ENCODE assay signal across 25 cellular contexts in genomic region chrX:68072016-68072415, GRCh38.
DNase-seq lines count a peak whose midpoint lies in the region; ATAC-seq and TF ChIP-seq lines count a peak whose summit lies in the region.
"Had no signal": no experiment of that assay in that cellular context is flagged by ENCODE, and none has a peak within 500 bp of the region (broad histone marks: within the 10 kb centered on the region; RNA-seq: fewer than 3 reads in every experiment).

No MANE protein-coding gene starts in this region.

- H3K36me3 ChIP-seq in HEK293 (ENCODE audit: control insufficient read depth in 2 of 2, insufficient read depth in 1 of 2, low read length in 2 of 2) (no peaks in the 10 kb centered on the region), PC-3 (ENCODE audit: low read depth, low read length) (no peaks in the 10 kb centered on the region), mammary epithelial cell (ENCODE audit: insufficient read depth, low read length) (no peaks in the 10 kb centered on the region), ovary (no peaks in the 10 kb centered on the region)
- H3K36me3 ChIP-seq: pancreas, right atrium auricular region, thoracic aorta, vagina had no signal

- H3K27me3 ChIP-seq in PC-3 (ENCODE audit: low read length) (no peaks in the 10 kb centered on the region), mammary epithelial cell (ENCODE audit: insufficient read depth, low read length) (no peaks in the 10 kb centered on the region), ovary (no peaks in the 10 kb centered on the region)
- H3K27me3 ChIP-seq: ascending aorta, right atrium auricular region, vagina had no signal

- H4K20me1 ChIP-seq in PC-3 (ENCODE audit: low read length) = no peaks in the 10 kb centered on the region
- no peaks in the 10 kb centered on the region for H4K20me1 ChIP-seq in mammary epithelial cell (ENCODE audit: insufficient read depth, low read length)

- BruUV-seq in PC-3 (replicated peaks; lab: Mats Ljungman, UMichigan) (no TSS peak), mammary epithelial cell (replicated peaks; lab: Mats Ljungman, UMichigan) (no TSS peak)

- TF ChIP-seq CTCF in HEK293 (tag by site-specific recombination; IDR thresholded peaks at IDR 0.05) (no peak), PC-3 (conservative IDR thresholded peaks at IDR 0.05; ENCODE audit: low read depth, low read length) (no peak), mammary epithelial cell (conservative IDR thresholded peaks at IDR 0.05 in 1 of 2, IDR thresholded peaks at IDR 0.05 in 1 of 2; ENCODE audit: extremely low read depth in 1 of 2, insufficient read depth in 1 of 2, low read depth in 1 of 2, low read length in 2 of 2) (no peak), ovary (IDR thresholded peaks at IDR 0.05) (no peak)

- POLR2A ChIA-PET in HEK293 (lab: Yijun Ruan, JAX) (no interaction called here), PC-3 (lab: Charles Lee; ENCODE audit: unreplicated experiment) (no interaction called here)

- ATAC-seq in PC-3 = peak; percentile 90
- no peak for ATAC-seq in HG02840 (IDR thresholded peaks at IDR 0.05; ENCODE audit: low FRiP score, unreplicated experiment)
- ATAC-seq: K562, lower lobe of right lung, mucosa of descending colon, pancreas had no signal

- no peak overlapping the region for H3K9ac ChIP-seq in PC-3 (ENCODE audit: low read length)
- H3K9ac ChIP-seq in mammary epithelial cell (ENCODE audit: insufficient read depth, low read length) = no peak overlapping the region

- H2AFZ ChIP-seq in PC-3 (ENCODE audit: low read length) = no peak overlapping the region
- H2AFZ ChIP-seq in mammary epithelial cell (ENCODE audit: low read depth, low read length) = no peak overlapping the region

- H3K27ac ChIP-seq in HEK293 (ENCODE audit: extremely low read depth, low read depth, low read length) (no peak overlapping the region), PC-3 (ENCODE audit: low read length) (no peak overlapping the region), mammary epithelial cell (ENCODE audit: insufficient read depth, low read depth, low read length) (no peak overlapping the region), ovary (no peak overlapping the region)
- H3K27ac ChIP-seq: ascending aorta, esophagus muscularis mucosa, lower lobe of right lung, pancreas, right atrium auricular region, thoracic aorta, vagina had no signal

- H3K79me2 ChIP-seq in PC-3 (ENCODE audit: low read length) (no peaks in the 10 kb centered on the region), mammary epithelial cell (ENCODE audit: insufficient read depth, low read length) (no peaks in the 10 kb centered on the region)

- in situ Hi-C loops in mammary epithelial cell (cut with MboI; ENCODE audit: low sequenced_read_pairs in 2 of 2) = no loop called here

- CTCF ChIA-PET in HEK293 (lab: Yijun Ruan, JAX) = no interaction called here
- CTCF ChIA-PET in PC-3 (lab: Charles Lee) = no interaction called here
- CTCF ChIA-PET in mammary epithelial cell (lab: Charles Lee; ENCODE audit: low non-redundant PET) = no interaction called here

- TF ChIP-seq EP300 in ovary (IDR thresholded peaks at IDR 0.05) = no peak

- no peaks in the 10 kb centered on the region for H3K9me2 ChIP-seq in PC-3 (replicated peaks; ENCODE audit: low read length)

- intact Hi-C loops in PC-3 (cut with micrococcal nuclease) (no loop called here), mammary epithelial cell (cut with micrococcal nuclease) (no loop called here), ovary (cut with DNase I) (no loop called here)

- H3K4me1 ChIP-seq in HEK293 (ENCODE audit: control insufficient read depth, insufficient read depth, low read length) (0 out of 2 replicates have a peak, but pooled peaks cover 2% of the 10 kb centered on the region), PC-3 (ENCODE audit: insufficient read depth, low read length) (peaks cover 13% of the 10 kb centered on the region), mammary epithelial cell (ENCODE audit: insufficient read depth, low read length) (no peaks in the 10 kb centered on the region), ovary (ENCODE audit: insufficient read depth) (no peaks in the 10 kb centered on the region)
- H3K4me1 ChIP-seq: ascending aorta, esophagus muscularis mucosa, lower lobe of right lung, pancreas, right atrium auricular region, vagina had no signal

- dilution Hi-C loops in mammary epithelial cell (cut with HindIII; ENCODE audit: low sequenced_read_pairs) = no loop called here

- H3K4me2 ChIP-seq in PC-3 (ENCODE audit: low read length) (no peak overlapping the region), mammary epithelial cell (ENCODE audit: insufficient read depth, low read depth, low read length) (no peak overlapping the region)

- DNase-seq in PC-3 (peak; percentile 58), mammary epithelial cell (peak; percentile 20), myocyte (ENCODE audit: low read depth) (peak; percentile 51), ovary (no peak)
- no peak for DNase-seq in activated CD4-positive, alpha-beta T cell treated with anti-CD3 and anti-CD28 coated beads, Interleukin-2, amount 50 U/mL, for 1 hour
- DNase-seq: activated B cell treated with CpG ODN at 0.5 μM for 24 hours; activated CD4-positive, alpha-beta T cell treated with anti-CD3 and anti-CD28 coated beads, Interleukin-2, amount 50 U/mL, for 48 hours; activated CD8-positive, alpha-beta memory T cell treated with anti-CD3 and anti-CD28 coated beads, Interleukin-2, amount 50 U/mL, for 4 hours; activated naive CD4-positive, alpha-beta T cell treated with anti-CD3 and anti-CD28 coated beads, Interleukin-2, amount 50 U/mL, for 16 hours; effector memory CD4-positive, alpha-beta T cell; lower lobe of right lung; mucosa of descending colon; NCI-H1436; NCI-H748 treated with DMSO at 0.1 percent for 48 hours; nephron progenitor cell; pancreas; stimulated activated naive CD4-positive, alpha-beta T cell treated with Interleukin-2 at 50 U/mL for 16 hours had no signal

- H3K4me3 ChIP-seq in HEK293 (ENCODE audit: low read depth, low read length) (no peak overlapping the region), PC-3 (ENCODE audit: low read length) (no peak overlapping the region), mammary epithelial cell (replicated peaks in 1 of 3; ENCODE audit: insufficient read depth in 1 of 3, low read depth in 2 of 3, low read length in 3 of 3) (no peak overlapping the region), ovary (no peak overlapping the region)
- H3K4me3 ChIP-seq: ascending aorta, esophagus muscularis mucosa, K562, lower lobe of right lung, mucosa of descending colon, pancreas, right atrium auricular region, thoracic aorta, vagina had no signal

- TF ChIP-seq POLR2A in ovary (IDR thresholded peaks at IDR 0.05) = no peak

- no peaks in the 10 kb centered on the region; the same call in 1 of the 2 replicates for H3K9me3 ChIP-seq in HEK293 (ENCODE audit: control insufficient read depth, insufficient read depth, low read depth, low read length)
- no peaks in the 10 kb centered on the region for H3K9me3 ChIP-seq in PC-3 (ENCODE audit: low read length)
- peaks cover 3% of the 10 kb centered on the region for H3K9me3 ChIP-seq in mammary epithelial cell (replicated peaks; ENCODE audit: insufficient read depth, low read length)
- no peaks in the 10 kb centered on the region for H3K9me3 ChIP-seq in ovary
- H3K9me3 ChIP-seq: ascending aorta, esophagus muscularis mucosa, lower lobe of right lung, mucosa of descending colon, pancreas, thoracic aorta, vagina had no signal

- no peaks in the 10 kb centered on the region for H3F3A ChIP-seq in PC-3 (ENCODE audit: low read length, unreplicated experiment)

TF ChIP-seq in HEK293, 187 proteins besides CTCF, POLR2A, EP300 and RAD21:
- TF ChIP-seq ZNF350 (tag by site-specific recombination; IDR thresholded peaks at IDR 0.05) (no peak), KLF8 (tag by site-specific recombination; IDR thresholded peaks at IDR 0.05) (peak; percentile 45; the same call in 1 of the 2 replicates)

Comparison
In these comparisons a context has a peak if more than half of its experiments do, and no peak if none do; other contexts are left out.
1. DNase-seq: peak in PC-3 (single experiment), mammary epithelial cell (single experiment) and myocyte (single experiment); none in activated CD4-positive, alpha-beta T cell treated with anti-CD3 and anti-CD28 coated beads, Interleukin-2, amount 50 U/mL, for 1 hour (single experiment) and ovary (0 of 5).